18 cellular contexts compared by ENCODE assay signal in the genomic region with DNA sequence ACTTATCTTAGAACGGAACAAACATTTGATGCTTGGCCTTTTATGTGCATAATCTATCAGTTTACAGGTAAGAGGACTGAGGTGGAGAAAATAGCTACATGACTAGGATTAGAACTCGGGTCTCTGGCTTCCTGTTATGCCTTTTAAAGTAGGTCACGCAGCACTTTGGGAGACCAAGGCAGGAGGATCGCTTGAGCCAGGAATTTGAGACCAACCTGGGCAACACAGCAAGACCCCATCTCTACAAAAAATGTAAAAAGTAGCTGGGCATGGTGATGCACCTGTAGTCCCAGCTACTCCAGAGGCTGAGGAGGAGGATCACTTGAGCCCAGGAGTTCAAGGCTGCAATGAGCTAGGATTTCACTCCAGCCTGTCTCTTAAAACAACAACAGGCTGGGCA.
DNase-seq lines count a peak whose midpoint lies in the region; ATAC-seq and TF ChIP-seq lines count a peak whose summit lies in the region.
"Had no signal": no experiment of that assay in that cellular context is flagged by ENCODE, and none has a peak within 500 bp of the region (broad histone marks: within the 10 kb centered on the region; RNA-seq: fewer than 3 reads in every experiment).

No MANE protein-coding gene starts in this region.

- no peak overlapping the region for H4K8ac ChIP-seq in neuronal stem cell (ENCODE audit: low read depth, low read length)

- H3K4ac ChIP-seq in neuronal stem cell (ENCODE audit: low read length) = no peak overlapping the region

- TF ChIP-seq CTCF in hepatocyte (IDR thresholded peaks at IDR 0.05; ENCODE audit: poor library complexity) (no peak), colonic mucosa (IDR thresholded peaks at IDR 0.05) (no peak)

- no peaks in the 10 kb centered on the region for H4K20me1 ChIP-seq in hepatocyte (ENCODE audit: insufficient read depth, poor library complexity, severe bottlenecking)
- H4K20me1 ChIP-seq: BLaER1 had no signal

- WGBS in hepatocyte (ENCODE audit: low lambda C conversion rate, missing lambda C conversion rate) = 88% methylated on average over 4 of the region's 4 CpGs
- no CpG with 5 or more reads among the region's 4 CpGs for WGBS in neuronal stem cell (ENCODE audit: extremely low coverage in 2 of 2, insufficient read length in 2 of 2, insufficient replicate concordance in 1 of 2), 2 donors

- H3K9me3 ChIP-seq in ES-I3 (ENCODE audit: control insufficient read depth, insufficient read depth, low read length) (no peaks in the 10 kb centered on the region), NT2/D1 (ENCODE audit: insufficient read depth, low read length) (peaks cover 13% of the 10 kb centered on the region), hepatocyte (ENCODE audit: low read depth) (no peaks in the 10 kb centered on the region), neuronal stem cell (replicated peaks in 1 of 2; ENCODE audit: control insufficient read depth in 2 of 2, insufficient read depth in 1 of 2, low read depth in 1 of 2, low read length in 2 of 2) (peaks cover 0 to 4% of the 10 kb centered on the region in 2 donors), colonic mucosa (no peaks in the 10 kb centered on the region)
- H3K9me3 ChIP-seq: Caco-2, HAP-1 had no signal

- DNase-seq in NT2/D1 (ENCODE audit: low read depth, low spot score) (no peak), hepatocyte (ENCODE audit: low spot score) (no peak), neuronal stem cell (ENCODE audit: low spot score) (no peak), colonic mucosa (no peak), superior temporal gyrus (ENCODE audit: extremely low spot score) (no peak), erythroblast (lab: John Stamatoyannopoulos, UW) (no peak)
- DNase-seq: Caco-2; CD4-positive, CD25-positive, alpha-beta regulatory T cell; CD8-positive, alpha-beta T cell; DMS153; DND-41; GF-D8 had no signal

- H2BK12ac ChIP-seq in neuronal stem cell (ENCODE audit: low read length) = no peak overlapping the region

- no peak overlapping the region for H2AFZ ChIP-seq in hepatocyte
- H2AFZ ChIP-seq in neuronal stem cell (ENCODE audit: low read length) = peak overlapping the region; percentile 97

- H4K91ac ChIP-seq in neuronal stem cell (ENCODE audit: low read depth, low read length, poor library complexity) = no peak overlapping the region

- no peak for ATAC-seq in HG02759 (IDR thresholded peaks at IDR 0.05; ENCODE audit: unreplicated experiment)
- ATAC-seq: CD8-positive, alpha-beta T cell had no signal

- H3K23ac ChIP-seq in neuronal stem cell (ENCODE audit: low read depth, low read length, poor library complexity) = no peak overlapping the region

- H3K27ac ChIP-seq in hepatocyte (no peak overlapping the region), neuronal stem cell (replicated peaks; ENCODE audit: low read length) (no peak overlapping the region), colonic mucosa (no peak overlapping the region)
- H3K27ac ChIP-seq: 22Rv1, BLaER1, C4-2B had no signal

- H2BK5ac ChIP-seq in neuronal stem cell (ENCODE audit: low read length) = no peak overlapping the region

- no peaks in the 10 kb centered on the region for H3K79me2 ChIP-seq in hepatocyte

- no peak overlapping the region for H2BK120ac ChIP-seq in neuronal stem cell (ENCODE audit: low read depth, low read length)

- TF ChIP-seq POLR2A in erythroblast (IDR thresholded peaks at IDR 0.05; ENCODE audit: low read length) = no peak

- H3K27me3 ChIP-seq in NT2/D1 (ENCODE audit: insufficient read depth, insufficient read length) (no peaks in the 10 kb centered on the region), hepatocyte (peaks cover 5% of the 10 kb centered on the region), neuronal stem cell (ENCODE audit: control insufficient read depth in 3 of 3, insufficient read depth in 3 of 3, low read depth in 1 of 3, low read length in 3 of 3) (no peaks in the 10 kb centered on the region), colonic mucosa (no peaks in the 10 kb centered on the region)
- H3K27me3 ChIP-seq: BLaER1 had no signal

- intact Hi-C loops in colonic mucosa (cut with DNase I) = no loop called here

- peaks cover 18% of the 10 kb centered on the region for H3K4me1 ChIP-seq in ES-I3 (ENCODE audit: insufficient read depth, low read length)
- peaks cover 4% of the 10 kb centered on the region for H3K4me1 ChIP-seq in NT2/D1 (ENCODE audit: insufficient read depth, insufficient read length)
- H3K4me1 ChIP-seq in hepatocyte (ENCODE audit: insufficient read depth) = peaks cover 3% of the 10 kb centered on the region
- H3K4me1 ChIP-seq in neuronal stem cell (ENCODE audit: control insufficient read depth in 2 of 2, insufficient read depth in 1 of 2, low read depth in 1 of 2, low read length in 2 of 2) = peaks cover 18 to 20% of the 10 kb centered on the region in 2 donors
- no peaks in the 10 kb centered on the region for H3K4me1 ChIP-seq in colonic mucosa
- H3K4me1 ChIP-seq: BLaER1 had no signal

- H3K9me2 ChIP-seq in hepatocyte (replicated peaks; ENCODE audit: insufficient read depth) = no peaks in the 10 kb centered on the region

- no peak overlapping the region for H3K14ac ChIP-seq in neuronal stem cell (ENCODE audit: low read length)

- no peaks in the 10 kb centered on the region for H3K79me1 ChIP-seq in neuronal stem cell (ENCODE audit: low read depth, low read length)

- H3K36me3 ChIP-seq in ES-I3 (ENCODE audit: insufficient read depth, low read length) = no peaks in the 10 kb centered on the region
- H3K36me3 ChIP-seq in NT2/D1 (ENCODE audit: insufficient read depth, insufficient read length, low read length) = no peaks in the 10 kb centered on the region
- no peaks in the 10 kb centered on the region for H3K36me3 ChIP-seq in hepatocyte (replicated peaks; ENCODE audit: insufficient read depth, low read depth)
- no peaks in the 10 kb centered on the region for H3K36me3 ChIP-seq in neuronal stem cell (replicated peaks in 1 of 2; ENCODE audit: control insufficient read depth in 2 of 2, insufficient read depth in 2 of 2, low read length in 2 of 2)
- no peaks in the 10 kb centered on the region for H3K36me3 ChIP-seq in colonic mucosa
- H3K36me3 ChIP-seq: BLaER1, HAP-1 had no signal

- no peak overlapping the region for H2AK5ac ChIP-seq in neuronal stem cell (ENCODE audit: low read depth, low read length)

- H3K4me3 ChIP-seq in NT2/D1 (ENCODE audit: insufficient read length, low read depth) (no peak overlapping the region), hepatocyte (no peak overlapping the region), neuronal stem cell (ENCODE audit: low read length in 2 of 2) (no peak overlapping the region), colonic mucosa (no peak overlapping the region)
- H3K4me3 ChIP-seq: BLaER1, HAP-1 had no signal

- H2BK15ac ChIP-seq in neuronal stem cell (ENCODE audit: low read length) = no peak overlapping the region

- H3K4me2 ChIP-seq in hepatocyte (peak overlapping the region; percentile 71), neuronal stem cell (ENCODE audit: insufficient read depth, low read length, poor library complexity, severe bottlenecking) (no peak overlapping the region)
- H3K4me2 ChIP-seq: BLaER1 had no signal

- no peak overlapping the region for H3K18ac ChIP-seq in neuronal stem cell (ENCODE audit: low read length)

- H3K9ac ChIP-seq in ES-I3 (ENCODE audit: low read depth, low read length) (peak overlapping the region; percentile 24; the same call in 1 of the 2 replicates), NT2/D1 (ENCODE audit: insufficient read length, low read depth) (peak overlapping the region; percentile 70), neuronal stem cell (ENCODE audit: low read depth, low read length, poor library complexity) (no peak overlapping the region), colonic mucosa (ENCODE audit: low read depth in 2 of 2, low read length in 2 of 2) (no peak overlapping the region)
- H3K9ac ChIP-seq: BLaER1 had no signal

Comparison
In these comparisons a context has a peak if more than half of its experiments do, and no peak if none do; other contexts are left out.
1. H3K9ac ChIP-seq: peak in ES-I3 (single experiment) and NT2/D1 (single experiment); none in neuronal stem cell (single experiment) and colonic mucosa (0 of 2).